Comparison of ENCODE assay signal across 11 cellular contexts in genomic region chr9:18923671-18924430, GRCh38.
"Had no signal": no experiment of that assay in that cellular context is flagged by ENCODE, and none has a peak within 500 bp of the region (broad histone marks: within the 10 kb centered on the region; RNA-seq: fewer than 3 reads in every experiment).

No MANE protein-coding gene starts in this region.

- H3K27ac ChIP-seq: GM23248 had no signal

- H3K4me3 ChIP-seq: GM23248, GM23338, HAP-1 had no signal

- H3K4me3 Mint-ChIP-seq: GM23338, H9, HFFc6 had no signal

- FAIRE-seq: H1, H54 had no signal

- H3K9me3 Mint-ChIP-seq: GM23338, HFFc6 had no signal

- H3K36me3 ChIP-seq: HAP-1 had no signal

- ATAC-seq: GM23338, HCT116 had no signal

- H3K4me1 ChIP-seq: HAP-1 had no signal

- H3K9me3 ChIP-seq: HAP-1 had no signal

- DNase-seq: GM23248, GOT3, H7, H9, HCEC 1CT, HFFc6 had no signal

- H3K27ac Mint-ChIP-seq: GM23338, H9, HFFc6 had no signal
